Comparison of ENCODE assay signal across 14 cellular contexts in the genomic region with DNA sequence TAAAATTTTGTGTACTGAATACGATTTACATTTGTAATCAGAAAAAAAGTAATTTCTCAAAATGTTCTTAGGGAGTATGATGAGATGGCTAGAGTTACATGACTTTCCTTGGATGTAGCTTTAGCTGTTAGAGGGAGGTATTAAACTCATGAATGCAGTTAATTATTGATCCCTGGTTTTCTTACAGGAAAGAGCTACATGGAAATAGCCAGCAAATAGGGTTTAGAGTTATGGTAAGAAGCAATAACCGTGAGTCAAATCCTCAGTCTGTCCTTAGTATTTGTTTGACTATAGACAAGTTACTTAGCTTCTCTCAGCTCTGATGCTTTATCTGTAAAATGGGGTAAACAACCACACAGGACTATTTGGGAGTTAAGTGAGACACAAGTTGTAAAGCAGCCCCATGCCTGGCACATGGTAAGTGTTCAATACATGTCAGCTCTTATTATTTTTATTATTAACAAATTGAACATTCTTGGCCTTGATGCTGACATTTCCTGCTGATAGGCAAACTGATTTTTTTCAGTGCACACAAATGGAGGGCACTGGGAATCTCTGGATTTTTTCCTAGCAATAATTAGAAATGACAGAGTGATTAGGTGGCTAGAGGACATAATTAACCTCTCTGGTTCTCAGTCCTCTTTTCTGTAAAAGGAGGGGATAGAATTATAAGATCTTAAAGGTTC.
DNase-seq lines count a peak whose midpoint lies in the region; TF ChIP-seq lines count a peak whose summit lies in the region.
"Had no signal": no experiment of that assay in that cellular context is flagged by ENCODE, and none has a peak within 500 bp of the region (broad histone marks: within the 10 kb centered on the region; RNA-seq: fewer than 3 reads in every experiment).

No MANE protein-coding gene starts in this region.

- TF ChIP-seq RAD21 in neural cell (conservative IDR thresholded peaks at IDR 0.05), result no peak

- peak overlapping the region; percentile 46 for H3K9ac ChIP-seq in neural cell (ENCODE audit: low read length)
- H3K9ac ChIP-seq: BLaER1, GM23248 had no signal

- no peaks in the 10 kb centered on the region for H3K27me3 ChIP-seq in SJCRH30
- no peaks in the 10 kb centered on the region for H3K27me3 ChIP-seq in neural cell (ENCODE audit: insufficient read depth, low read depth, low read length)
- H3K27me3 ChIP-seq: BLaER1 had no signal

- DNase-seq in SJCRH30 (no peak), caudate nucleus (lab: John Stamatoyannopoulos, UW) (no peak), cerebellar nuclear complex (lab: John Stamatoyannopoulos, UW) (no peak), NCI-H82 (lab: John Stamatoyannopoulos, UW) (no peak), SIG-M5 (lab: John Stamatoyannopoulos, UW) (no peak)
- DNase-seq in central memory CD4-positive, alpha-beta T cell, result no peak
- DNase-seq: Caco-2; CD8-positive, alpha-beta memory T cell; DMS53; GF-D8; GM23248 had no signal

- H3K9me3 ChIP-seq in SJCRH30 (replicated peaks) (0 out of 2 replicates have a peak, but pooled peaks cover 2% of the 10 kb centered on the region), neural cell (ENCODE audit: low read length) (no peaks in the 10 kb centered on the region)
- H3K9me3 ChIP-seq: A549, Caco-2 had no signal

- no peak for TF ChIP-seq EP300 in neural cell (conservative IDR thresholded peaks at IDR 0.05; ENCODE audit: poor library complexity, severe bottlenecking)

- no peaks in the 10 kb centered on the region for H3K9me2 ChIP-seq in neural cell (ENCODE audit: insufficient read depth, low read length)

- no peak for TF ChIP-seq CTCF in neural cell (IDR thresholded peaks at IDR 0.05; ENCODE audit: poor library complexity, severe bottlenecking)

- H3K36me3 ChIP-seq in SJCRH30, result no peaks in the 10 kb centered on the region
- H3K36me3 ChIP-seq in neural cell (ENCODE audit: insufficient read depth, low read length), result no peaks in the 10 kb centered on the region
- H3K36me3 ChIP-seq: BLaER1 had no signal

- H3K4me2 ChIP-seq in neural cell (ENCODE audit: low read length), result peak overlapping the region; percentile 17
- H3K4me2 ChIP-seq: A549, BLaER1 had no signal

- no peaks in the 10 kb centered on the region for H4K20me1 ChIP-seq in neural cell (ENCODE audit: insufficient read depth)
- H4K20me1 ChIP-seq: BLaER1 had no signal

- no peaks in the 10 kb centered on the region for H3K79me2 ChIP-seq in neural cell (replicated peaks; ENCODE audit: insufficient read depth, low read length)

- peaks cover 22% of the 10 kb centered on the region for H3K4me1 ChIP-seq in SJCRH30

- peak overlapping the region; percentile 16 for H2AFZ ChIP-seq in neural cell (ENCODE audit: low read depth, low read length)
- H2AFZ ChIP-seq: GM23248 had no signal

- H3F3A ChIP-seq in neural cell (ENCODE audit: insufficient read depth, low read length, poor library complexity, severe bottlenecking), result peaks cover 10% of the 10 kb centered on the region

- peak overlapping the region; percentile 93 for H3K27ac ChIP-seq in SJCRH30
- peak overlapping the region; percentile 2 for H3K27ac ChIP-seq in caudate nucleus (ENCODE audit: low read depth, low read length)
- H3K27ac ChIP-seq in neural cell (ENCODE audit: low read length), result peak overlapping the region; percentile 84
- H3K27ac ChIP-seq: A549, BLaER1, GM23248 had no signal

- H3K4me3 ChIP-seq in SJCRH30 (no peak overlapping the region), neural cell (ENCODE audit: low read length) (no peak overlapping the region)
- H3K4me3 ChIP-seq: A549, BLaER1, GM23248 had no signal

TF ChIP-seq in neural cell, 6 proteins besides CTCF, POLR2A, EP300 and RAD21:
- TF ChIP-seq SMC3 (conservative IDR thresholded peaks at IDR 0.05; ENCODE audit: poor library complexity) (no peak), POLR2AphosphoS5 (IDR thresholded peaks at IDR 0.05) (no peak), EZH2 (IDR thresholded peaks at IDR 0.05; ENCODE audit: borderline replicate concordance, insufficient read depth, low read length, poor library complexity, severe bottlenecking) (no peak), TAF1 (IDR thresholded peaks at IDR 0.05; ENCODE audit: low read depth) (no peak)

Comparison
In these comparisons a context has a peak if more than half of its experiments do, and no peak if none do; other contexts are left out.
1. H3K27ac ChIP-seq: peak in every context shown above with its lines; median percentile 93 in SJCRH30; 84 in neural cell; 2 in caudate nucleus.